In the genomic region with DNA sequence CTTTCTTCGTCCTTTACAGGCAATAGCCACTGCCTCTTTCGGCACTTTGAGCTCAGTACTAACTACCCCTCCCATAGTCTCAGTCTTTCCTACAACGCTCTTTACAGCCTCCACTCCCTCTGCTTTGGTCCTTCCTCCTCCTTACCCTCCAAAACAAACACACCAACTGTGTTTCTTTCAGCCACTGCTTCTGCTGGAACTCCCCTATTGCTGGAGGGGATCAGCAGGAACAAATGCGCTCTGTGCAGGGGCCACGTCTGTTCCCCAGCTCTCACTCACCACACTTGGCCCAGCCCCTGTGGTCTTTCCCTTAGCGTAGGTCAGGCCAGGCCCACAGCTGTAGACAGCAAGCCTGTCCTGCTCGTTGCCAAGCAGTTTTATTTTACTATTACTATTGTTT, we compare ENCODE assay signal across 23 cellular contexts. TPM values are rescaled to one million over a fixed set of nuclear protein-coding genes. Genes with fewer than 3 reads are reported as not detected.
DNase-seq lines count a peak whose midpoint lies in the region; ATAC-seq and TF ChIP-seq lines count a peak whose summit lies in the region.
"Had no signal": no experiment of that assay in that cellular context is flagged by ENCODE, and none has a peak within 500 bp of the region (broad histone marks: within the 10 kb centered on the region; RNA-seq: fewer than 3 reads in every experiment).

No MANE protein-coding gene starts in this region.

- H3K9me3 ChIP-seq in right cardiac atrium (ENCODE audit: control insufficient read depth, low read length) (no peaks in the 10 kb centered on the region), neural progenitor cell (ENCODE audit: low read depth) (no peaks in the 10 kb centered on the region)
- H3K9me3 ChIP-seq: BLaER1 treated with 17β-estradiol and CSF1 and Interleukin-3, amounts not matched to agents 10 nM and 100 nM; sigmoid colon; SJCRH30 had no signal

- peaks cover 28% of the 10 kb centered on the region for H3F3A ChIP-seq in neural progenitor cell (ENCODE audit: low read depth)

- peak; percentile 29 to 56 for ATAC-seq in right cardiac atrium
- no peak for ATAC-seq in left ventricle myocardium superior
- no peak for ATAC-seq in HG03159 (IDR thresholded peaks at IDR 0.05; ENCODE audit: unreplicated experiment)

- H3K4me1 ChIP-seq in right cardiac atrium (ENCODE audit: control insufficient read depth, insufficient read depth, low read length) (no peaks in the 10 kb centered on the region), neural progenitor cell (peaks cover 28% of the 10 kb centered on the region)
- H3K4me1 ChIP-seq: sigmoid colon, SJCRH30 had no signal

- H3K27me3 ChIP-seq in right cardiac atrium (ENCODE audit: control insufficient read depth, insufficient read depth) (no peaks in the 10 kb centered on the region), neural progenitor cell (no peaks in the 10 kb centered on the region)
- H3K27me3 ChIP-seq: BLaER1 treated with 17β-estradiol and CSF1 and Interleukin-3, amounts not matched to agents 10 nM and 100 nM; sigmoid colon; SJCRH30 had no signal

- peak overlapping the region; percentile 16 for H3K27ac Mint-ChIP-seq in neural progenitor cell
- H3K27ac Mint-ChIP-seq: T-helper 1 cell treated with Interleukin-12 subunit alpha and Interleukin-12 subunit beta and Interleukin-4 antibody, amounts not matched to agents 30 μg/mL and 1 μg/mL, for 36 hours had no signal

- no peaks in the 10 kb centered on the region for H3K9me3 Mint-ChIP-seq in neural progenitor cell
- H3K9me3 Mint-ChIP-seq: T-helper 1 cell treated with Interleukin-12 subunit alpha and Interleukin-12 subunit beta and Interleukin-4 antibody, amounts not matched to agents 30 μg/mL and 1 μg/mL, for 36 hours had no signal

- intact Hi-C loops in right cardiac atrium (cut with DNase I) (no loop called here), left ventricle myocardium superior (cut with micrococcal nuclease) (no loop called here)

- no peak overlapping the region for H3K9ac ChIP-seq in neural progenitor cell
- H3K9ac ChIP-seq: BLaER1 treated with 17β-estradiol and CSF1 and Interleukin-3, amounts not matched to agents 10 nM and 100 nM had no signal

- H3K4me3 Mint-ChIP-seq in neural progenitor cell, result peak overlapping the region; percentile 4
- H3K4me3 Mint-ChIP-seq: T-helper 1 cell treated with Interleukin-12 subunit alpha and Interleukin-12 subunit beta and Interleukin-4 antibody, amounts not matched to agents 30 μg/mL and 1 μg/mL, for 36 hours had no signal

- no peak overlapping the region for H3K4me3 ChIP-seq in right cardiac atrium (ENCODE audit: low read length)
- H3K4me3 ChIP-seq in neural progenitor cell, result no peak overlapping the region
- H3K4me3 ChIP-seq: BLaER1 treated with 17β-estradiol and CSF1 and Interleukin-3, amounts not matched to agents 10 nM and 100 nM; coronary artery; sigmoid colon; SJCRH30 had no signal

- no peaks in the 10 kb centered on the region for H3K36me3 ChIP-seq in neural progenitor cell
- H3K36me3 ChIP-seq: sigmoid colon, SJCRH30 had no signal

- no peaks in the 10 kb centered on the region for H3K79me2 ChIP-seq in neural progenitor cell (ENCODE audit: low read depth)

- peaks cover 14% of the 10 kb centered on the region for H4K20me1 ChIP-seq in neural progenitor cell (ENCODE audit: low read depth)

- H3K27ac ChIP-seq in right cardiac atrium (ENCODE audit: low read length) (no peak overlapping the region), neural progenitor cell (no peak overlapping the region)
- H3K27ac ChIP-seq: SJCRH30 had no signal

- H3K4me2 ChIP-seq in neural progenitor cell, result no peak overlapping the region
- H3K4me2 ChIP-seq: BLaER1 treated with 17β-estradiol and CSF1 and Interleukin-3, amounts not matched to agents 10 nM and 100 nM had no signal

- H3K4me1 Mint-ChIP-seq in neural progenitor cell, result peaks cover 29% of the 10 kb centered on the region

- no peaks in the 10 kb centered on the region for H3K36me3 Mint-ChIP-seq in neural progenitor cell

- DNase-seq in right cardiac atrium (no peak), left ventricle myocardium superior (no peak), fibroblast of the conjunctiva (ENCODE audit: low read depth) (peak; percentile 21), neural progenitor cell (ENCODE audit: low spot score) (no peak), AG20443 (ENCODE audit: low spot score) (no peak), D341Med (ENCODE audit: low spot score) (no peak)
- no peak for DNase-seq in stimulated activated CD4-positive, alpha-beta T cell treated with anti-CD3 and anti-CD28 coated beads, Interleukin-2, amount 100 ng/mL, for 48 hours
- DNase-seq: activated naive CD4-positive, alpha-beta T cell treated with Interleukin-2 at 50 U/mL for 16 hours; foreskin fibroblast; kidney glomerular epithelial cell; NCI-H748 treated with DMSO at 0.1 percent for 48 hours; OCI-M1; sigmoid colon; SJCRH30; stimulated activated naive CD4-positive, alpha-beta T cell treated with Interleukin-2 at 50 U/mL for 16 hours had no signal

- H2AFZ ChIP-seq in neural progenitor cell (replicated peaks), result no peak overlapping the region

- TF ChIP-seq CTCF in neural progenitor cell (IDR thresholded peaks at IDR 0.05), result no peak

- H3K27me3 Mint-ChIP-seq in neural progenitor cell (ENCODE audit: insufficient read depth, low read depth), result peaks cover 2% of the 10 kb centered on the region

- WGBS in right cardiac atrium, result 69% methylated on average over 7 of the region's 7 CpGs

RNA-seq across cellular contexts. Expression of a gene that starts 42.3 kb away (rescaled TPM):
- 10 to 100 TPM in 1 of 4 donors, 1 to 10 TPM in 3; 7.2 to 11.0 (median 9.0) TPM for total RNA-seq in right cardiac atrium
- polyA plus RNA-seq in right cardiac atrium, result 22.6 TPM
- total RNA-seq in left ventricle myocardium superior, result 5.2 TPM
- total RNA-seq in neural progenitor cell (ENCODE audit: low replicate concordance), result 11.4 and 20.4 TPM in 2 replicates

RNA-seq across cellular contexts. Expression of a gene that starts 59.0 kb away (rescaled TPM):
- total RNA-seq in right cardiac atrium, result 10 to 100 TPM; 10.8 to 14.6 (median 11.6) TPM
- 11.8 TPM for polyA plus RNA-seq in right cardiac atrium
- total RNA-seq in left ventricle myocardium superior, result 17.2 TPM
- 6.7 and 27.9 TPM in 2 replicates for total RNA-seq in neural progenitor cell (ENCODE audit: low replicate concordance)

RNA-seq across cellular contexts. Expression of a gene that starts 59.2 kb away (rescaled TPM):
- total RNA-seq in right cardiac atrium, result not detected
- not detected for polyA plus RNA-seq in right cardiac atrium
- total RNA-seq in left ventricle myocardium superior, result not detected
- not detected in 2 replicates for total RNA-seq in neural progenitor cell (ENCODE audit: low replicate concordance)
- total RNA-seq: G401, mononuclear cell, omental fat pad, sigmoid colon, SJCRH30, urinary bladder had no signal
- polyA plus RNA-seq: urinary bladder had no signal

Comparison
In these comparisons a context has a peak if more than half of its experiments do, and no peak if none do; other contexts are left out.
1. ATAC-seq: peak in right cardiac atrium (2 of 2); none in left ventricle myocardium superior (single experiment) and HG03159 (single experiment).